In the genomic region with DNA sequence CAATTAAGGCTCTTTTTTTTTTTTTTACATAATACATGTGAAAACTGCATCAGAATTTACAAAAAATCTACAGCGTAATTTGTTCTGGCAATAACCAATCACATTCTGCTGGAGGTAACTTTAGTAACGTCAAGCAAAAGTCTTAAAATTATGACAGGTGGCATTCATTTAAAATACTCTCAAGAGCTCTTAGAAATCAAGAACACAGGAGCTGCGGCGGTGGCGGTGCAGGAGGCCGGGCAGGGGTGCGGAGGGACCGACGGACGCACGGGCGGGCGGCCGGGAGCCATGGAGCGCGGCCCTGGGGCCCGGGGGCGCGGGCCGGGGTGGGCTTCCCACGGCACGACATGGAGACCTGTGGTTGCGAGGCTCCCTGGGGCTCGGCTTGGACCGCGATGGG, we compare ENCODE assay signal across 8 cellular contexts.
DNase-seq lines count a peak whose midpoint lies in the region; ATAC-seq and TF ChIP-seq lines count a peak whose summit lies in the region.
"Not testable (repeated sequence)": the region's sequence is repeated elsewhere in the genome, so short reads cannot be mapped to it uniquely, and the experiment has no call there.

No MANE protein-coding gene starts in this region.

- H3K27me3 Mint-ChIP-seq in CD8-positive, alpha-beta memory T cell, result peaks cover 11 to 26% of the 10 kb centered on the region in 2 donors
- not testable (repeated sequence) for H3K27me3 Mint-ChIP-seq in IgD-negative memory B cell; activated B cell treated with CpG ODN at 0.5 μM for 24 hours; immature natural killer cell (ENCODE audit: low read depth in 3 of 3); natural killer cell treated with Interleukin-12 subunit alpha and Interleukin-12 subunit beta and Interleukin-15 and Interleukin-18, amount 100 ng/mL, for 72 hours
- H3K27me3 Mint-ChIP-seq in activated naive CD8-positive, alpha-beta T cell treated with anti-CD3 and anti-CD28 coated beads, Interleukin-2, amount 50 U/mL, for 24 hours, result peaks cover 24% of the 10 kb centered on the region

- DNase-seq in CD8-positive, alpha-beta memory T cell; activated B cell treated with CpG ODN at 0.5 μM for 24 hours; activated naive CD8-positive, alpha-beta T cell treated with anti-CD3 and anti-CD28 coated beads, Interleukin-2, amount 50 U/mL, for 24 hours; natural killer cell treated with Interleukin-12 subunit alpha and Interleukin-12 subunit beta and Interleukin-15 and Interleukin-18, amount 100 ng/mL, for 72 hours (ENCODE audit: low spot score); upper lobe of right lung: not testable (repeated sequence)
- DNase-seq in NCI-H510A treated with DMSO at 0.1 percent for 48 hours (lab: John Stamatoyannopoulos, UW) (peak; percentile 35), immature natural killer cell (peak in 2 of 3 donors; percentile 17 to 28)

- POLR2A ChIA-PET in CD8-positive, alpha-beta memory T cell (lab: Charles Lee), result not testable (repeated sequence)
- POLR2A ChIA-PET in activated B cell treated with CpG ODN at 0.5 μM for 24 hours (lab: Charles Lee), result interaction anchor here (0.7 kb wide), 1 partner anchor 440 kb away, joined by 6 read pairs; no protein-coding TSS in a partner anchor

- not testable (repeated sequence) for H3K27me3 ChIP-seq in CD8-positive, alpha-beta memory T cell (ENCODE audit: insufficient read depth, low read length, poor library complexity, severe bottlenecking)
- peaks cover 54% of the 10 kb centered on the region for H3K27me3 ChIP-seq in upper lobe of right lung

- not testable (repeated sequence) for TF ChIP-seq CTCF in activated B cell treated with CpG ODN at 0.5 μM for 24 hours (IDR thresholded peaks at IDR 0.05); upper lobe of right lung (IDR thresholded peaks at IDR 0.05)

- ATAC-seq in activated B cell treated with CpG ODN at 0.5 μM for 24 hours (ENCODE audit: low read depth); activated naive CD8-positive, alpha-beta T cell treated with anti-CD3 and anti-CD28 coated beads, Interleukin-2, amount 50 U/mL, for 24 hours: not testable (repeated sequence)
- ATAC-seq in natural killer cell treated with Interleukin-12 subunit alpha and Interleukin-12 subunit beta and Interleukin-15 and Interleukin-18, amount 100 ng/mL, for 72 hours, result peak in 1 of 2 donors; percentile 26
- ATAC-seq in upper lobe of right lung, result peak; percentile 25

- H3K4me1 Mint-ChIP-seq in CD8-positive, alpha-beta memory T cell; IgD-negative memory B cell; activated B cell treated with CpG ODN at 0.5 μM for 24 hours; activated naive CD8-positive, alpha-beta T cell treated with anti-CD3 and anti-CD28 coated beads, Interleukin-2, amount 50 U/mL, for 24 hours: not testable (repeated sequence)
- peaks cover 5 to 19% of the 10 kb centered on the region in 2 donors for H3K4me1 Mint-ChIP-seq in immature natural killer cell
- peaks cover 0 to 11% of the 10 kb centered on the region in 2 donors for H3K4me1 Mint-ChIP-seq in natural killer cell treated with Interleukin-12 subunit alpha and Interleukin-12 subunit beta and Interleukin-15 and Interleukin-18, amount 100 ng/mL, for 72 hours (ENCODE audit: low read depth in 2 of 2)

- H3K27ac Mint-ChIP-seq in CD8-positive, alpha-beta memory T cell; activated naive CD8-positive, alpha-beta T cell treated with anti-CD3 and anti-CD28 coated beads, Interleukin-2, amount 50 U/mL, for 24 hours: not testable (repeated sequence)
- H3K27ac Mint-ChIP-seq in IgD-negative memory B cell, result peak overlapping the region in 1 of 3 donors; percentile 65
- peak overlapping the region; percentile 21 for H3K27ac Mint-ChIP-seq in activated B cell treated with CpG ODN at 0.5 μM for 24 hours
- peak overlapping the region; percentile 62 to 96 (median 86) for H3K27ac Mint-ChIP-seq in immature natural killer cell
- H3K27ac Mint-ChIP-seq in natural killer cell treated with Interleukin-12 subunit alpha and Interleukin-12 subunit beta and Interleukin-15 and Interleukin-18, amount 100 ng/mL, for 72 hours, result peak overlapping the region; percentile 51 to 81

- intact Hi-C loops in activated B cell treated with CpG ODN at 0.5 μM for 24 hours (cut with micrococcal nuclease), result loop anchor here (10.0 kb wide), 3 partner anchors 196 to 846 kb away; no protein-coding TSS in a partner anchor
- intact Hi-C loops in upper lobe of right lung (cut with DNase I), result not testable (repeated sequence)

- not testable (repeated sequence) for H3K36me3 ChIP-seq in CD8-positive, alpha-beta memory T cell (ENCODE audit: insufficient read depth, low read length); upper lobe of right lung

- H3K4me3 ChIP-seq in CD8-positive, alpha-beta memory T cell (ENCODE audit: low read length); upper lobe of right lung: not testable (repeated sequence)

- H3K36me3 Mint-ChIP-seq in CD8-positive, alpha-beta memory T cell; IgD-negative memory B cell; activated B cell treated with CpG ODN at 0.5 μM for 24 hours (ENCODE audit: low read depth); activated naive CD8-positive, alpha-beta T cell treated with anti-CD3 and anti-CD28 coated beads, Interleukin-2, amount 50 U/mL, for 24 hours (ENCODE audit: low read depth); immature natural killer cell; natural killer cell treated with Interleukin-12 subunit alpha and Interleukin-12 subunit beta and Interleukin-15 and Interleukin-18, amount 100 ng/mL, for 72 hours: not testable (repeated sequence)

- H3K4me1 ChIP-seq in CD8-positive, alpha-beta memory T cell (ENCODE audit: insufficient read depth, low read length); upper lobe of right lung: not testable (repeated sequence)

- H3K4me3 Mint-ChIP-seq in CD8-positive, alpha-beta memory T cell, result peak overlapping the region in 5 of 7 donors; percentile 30 to 72 (median 49)
- H3K4me3 Mint-ChIP-seq in IgD-negative memory B cell (peak overlapping the region in 3 of 4 donors; percentile 63 to 89 (median 82)), activated B cell treated with CpG ODN at 0.5 μM for 24 hours (peak overlapping the region; percentile 72), immature natural killer cell (peak overlapping the region; percentile 79 to 88 (median 88))
- peak overlapping the region; percentile 40 for H3K4me3 Mint-ChIP-seq in activated naive CD8-positive, alpha-beta T cell treated with anti-CD3 and anti-CD28 coated beads, Interleukin-2, amount 50 U/mL, for 24 hours
- peak overlapping the region; percentile 52 for H3K4me3 Mint-ChIP-seq in natural killer cell treated with Interleukin-12 subunit alpha and Interleukin-12 subunit beta and Interleukin-15 and Interleukin-18, amount 100 ng/mL, for 72 hours

- CTCF ChIA-PET in CD8-positive, alpha-beta memory T cell (lab: Charles Lee); activated B cell treated with CpG ODN at 0.5 μM for 24 hours (lab: Charles Lee): not testable (repeated sequence)

- not testable (repeated sequence) for H3K9me3 ChIP-seq in CD8-positive, alpha-beta memory T cell (ENCODE audit: low read length); upper lobe of right lung

- H3K9me3 Mint-ChIP-seq in CD8-positive, alpha-beta memory T cell; IgD-negative memory B cell; activated B cell treated with CpG ODN at 0.5 μM for 24 hours; activated naive CD8-positive, alpha-beta T cell treated with anti-CD3 and anti-CD28 coated beads, Interleukin-2, amount 50 U/mL, for 24 hours; immature natural killer cell; natural killer cell treated with Interleukin-12 subunit alpha and Interleukin-12 subunit beta and Interleukin-15 and Interleukin-18, amount 100 ng/mL, for 72 hours: not testable (repeated sequence)

- not testable (repeated sequence) for H3K27ac ChIP-seq in CD8-positive, alpha-beta memory T cell (ENCODE audit: low read depth, low read length); upper lobe of right lung
